30 cellular contexts compared by ENCODE assay signal in the genomic region with DNA sequence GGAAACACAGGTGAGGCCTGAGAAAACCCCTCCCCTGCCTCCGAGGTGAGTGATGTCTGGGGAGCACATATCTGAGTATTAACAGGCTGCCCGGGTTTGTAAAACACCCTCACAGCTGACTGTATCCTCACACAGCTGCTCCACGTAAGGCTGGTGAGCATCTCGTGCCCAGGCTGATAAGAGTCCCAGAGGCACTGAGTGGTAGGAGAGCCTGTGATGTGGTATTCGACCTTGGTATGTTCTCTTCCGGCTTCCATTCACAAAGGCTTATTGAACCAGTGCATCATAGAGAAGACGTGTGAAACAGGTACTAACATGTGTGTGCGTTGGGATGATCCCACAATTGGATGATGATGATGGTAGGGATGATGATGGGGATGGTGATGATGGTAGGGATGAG.
"Had no signal": no experiment of that assay in that cellular context is flagged by ENCODE, and none has a peak within 500 bp of the region (broad histone marks: within the 10 kb centered on the region; RNA-seq: fewer than 3 reads in every experiment).

No MANE protein-coding gene starts in this region.

- H3K9me3 ChIP-seq: body of pancreas, breast epithelium had no signal

- H3K4me1 ChIP-seq: body of pancreas, breast epithelium had no signal

- H3K4me3 ChIP-seq: body of pancreas, breast epithelium, cardiac muscle cell had no signal

- H3K27me3 ChIP-seq: body of pancreas, breast epithelium had no signal

- H3K27ac ChIP-seq: body of pancreas, brain microvascular endothelial cell, breast epithelium, cardiac muscle cell, VCaP had no signal

- H3K36me3 ChIP-seq: brain microvascular endothelial cell, breast epithelium, cardiac muscle cell had no signal

- FAIRE-seq: astrocyte, TTC549 had no signal

- DNase-seq: activated B cell treated with CpG ODN at 0.5 μM for 24 hours; activated CD4-positive, alpha-beta memory T cell treated with anti-CD3 and anti-CD28 coated beads for 36 hours; activated CD4-positive, alpha-beta T cell treated with anti-CD3 and anti-CD28 coated beads for 4 hours; activated CD4-positive, alpha-beta T cell treated with anti-CD3 and anti-CD28 coated beads, Interleukin-2, amount 10 ng/mL, durations not matched to agents 24 days and 14 days; activated CD4-positive, alpha-beta T cell treated with anti-CD3 and anti-CD28 coated beads, Interleukin-2, amount 50 U/mL, for 1 hour; activated CD4-positive, alpha-beta T cell treated with anti-CD3 and anti-CD28 coated beads, Interleukin-2, amount 50 U/mL, for 4 hours; activated CD4-positive, CD25-positive, alpha-beta regulatory T cell treated with anti-CD3 and anti-CD28 coated beads, Interleukin-2, amount 50 U/mL, for 72 hours; activated CD8-positive, alpha-beta memory T cell treated with anti-CD3 and anti-CD28 coated beads, Interleukin-2, amount 50 U/mL, for 4 hours; activated CD8-positive, alpha-beta T cell treated with anti-CD3 and anti-CD28 coated beads for 36 hours; activated effector memory CD4-positive, alpha-beta T cell treated with Interleukin-2 at 50 U/mL for 16 hours; activated gamma-delta T cell; activated naive CD4-positive, alpha-beta T cell treated with anti-CD3 and anti-CD28 coated beads, Interleukin-2, amount 10 ng/mL, durations not matched to agents 7 days and 5 days; activated naive CD4-positive, alpha-beta T cell treated with Interleukin-2 at 50 U/mL for 16 hours; activated naive CD8-positive, alpha-beta T cell treated with anti-CD3 and anti-CD28 coated beads, Interleukin-2, amount 10 ng/mL, durations not matched to agents 7 days and 5 days; activated naive CD8-positive, alpha-beta T cell treated with anti-CD3 and anti-CD28 coated beads, Interleukin-2, amount 50 U/mL, for 24 hours; activated T-cell treated with anti-CD3 and anti-CD28 coated beads, Interleukin-2, amount 50 U/mL, for 24 hours; activated T-cell treated with anti-CD3 and anti-CD28 coated beads, Interleukin-2, amount 50 U/mL, for 48 hours; amniotic stem cell; aorta; body of pancreas; brain microvascular endothelial cell; caudate nucleus; cerebellar nuclear complex; T-helper 2 cell; T-helper 9 cell had no signal

- ATAC-seq: activated CD8-positive, alpha-beta T cell treated with anti-CD3 and anti-CD28 coated beads for 36 hours; activated naive CD8-positive, alpha-beta T cell treated with anti-CD3 and anti-CD28 coated beads, Interleukin-2, amount 50 U/mL, for 24 hours; body of pancreas had no signal
